Comparison of ENCODE assay signal across 12 cellular contexts in genomic region chr5:138468966-138469539, GRCh38. TPM values are rescaled to one million over a fixed set of nuclear protein-coding genes. Genes with fewer than 3 reads are reported as not detected.
A peak's percentile ranks its signal among the peaks of the same experiment; 100 is the strongest.
DNase-seq lines count a peak whose midpoint lies in the region; ATAC-seq and TF ChIP-seq lines count a peak whose summit lies in the region.
"Had no signal": no experiment of that assay in that cellular context is flagged by ENCODE, and none has a peak within 500 bp of the region (broad histone marks: within the 10 kb centered on the region; RNA-seq: fewer than 3 reads in every experiment).

No MANE protein-coding gene starts in this region.

- peak overlapping the region; percentile 94 for H3K4me3 ChIP-seq in iPS-18a (ENCODE audit: low read length)
- H3K4me3 ChIP-seq: vagina had no signal

- peaks cover 25% of the 10 kb centered on the region for H3K4me1 Mint-ChIP-seq in activated T-cell treated with anti-CD3 and anti-CD28 coated beads, Interleukin-2, amount 50 U/mL, for 72 hours (ENCODE audit: low read depth)
- H3K4me1 Mint-ChIP-seq in activated naive CD8-positive, alpha-beta T cell treated with anti-CD3 and anti-CD28 coated beads for 36 hours = peaks cover 21% of the 10 kb centered on the region
- peaks cover 25% of the 10 kb centered on the region for H3K4me1 Mint-ChIP-seq in type B pancreatic cell (ENCODE audit: unreplicated experiment)

- no peak for ATAC-seq in activated T-cell treated with anti-CD3 and anti-CD28 coated beads, Interleukin-2, amount 50 U/mL, for 72 hours (replicated peaks in 1 of 2)

- H3K27me3 Mint-ChIP-seq in activated T-cell treated with anti-CD3 and anti-CD28 coated beads, Interleukin-2, amount 50 U/mL, for 72 hours (ENCODE audit: low read depth) = no peaks in the 10 kb centered on the region
- H3K27me3 Mint-ChIP-seq in activated naive CD8-positive, alpha-beta T cell treated with anti-CD3 and anti-CD28 coated beads for 36 hours = no peaks in the 10 kb centered on the region
- peaks cover 46% of the 10 kb centered on the region for H3K27me3 Mint-ChIP-seq in type B pancreatic cell

- H3K4me1 ChIP-seq in iPS-18a (ENCODE audit: control insufficient read depth, low read depth, low read length) = no peaks in the 10 kb centered on the region

- peaks cover 14 to 20% of the 10 kb centered on the region in 2 donors for H3K36me3 Mint-ChIP-seq in activated T-cell treated with anti-CD3 and anti-CD28 coated beads, Interleukin-2, amount 50 U/mL, for 72 hours (ENCODE audit: insufficient read depth in 2 of 2)
- peaks cover 29% of the 10 kb centered on the region for H3K36me3 Mint-ChIP-seq in activated naive CD8-positive, alpha-beta T cell treated with anti-CD3 and anti-CD28 coated beads for 36 hours
- peaks cover 25% of the 10 kb centered on the region for H3K36me3 Mint-ChIP-seq in type B pancreatic cell

- peaks cover 18% of the 10 kb centered on the region for H3K27me3 ChIP-seq in iPS-18a (ENCODE audit: control insufficient read depth, insufficient read depth, low read length)
- H3K27me3 ChIP-seq: vagina had no signal

- no peaks in the 10 kb centered on the region for H3K9me3 Mint-ChIP-seq in activated T-cell treated with anti-CD3 and anti-CD28 coated beads, Interleukin-2, amount 50 U/mL, for 72 hours
- no peaks in the 10 kb centered on the region for H3K9me3 Mint-ChIP-seq in activated naive CD8-positive, alpha-beta T cell treated with anti-CD3 and anti-CD28 coated beads for 36 hours
- H3K9me3 Mint-ChIP-seq in type B pancreatic cell = no peaks in the 10 kb centered on the region

- H3K9me3 ChIP-seq in iPS-18a (ENCODE audit: control insufficient read depth, low read depth, low read length) = no peaks in the 10 kb centered on the region
- H3K9me3 ChIP-seq: vagina had no signal

- peak overlapping the region; percentile 90 to 91 for H3K4me3 Mint-ChIP-seq in activated T-cell treated with anti-CD3 and anti-CD28 coated beads, Interleukin-2, amount 50 U/mL, for 72 hours
- H3K4me3 Mint-ChIP-seq in activated naive CD8-positive, alpha-beta T cell treated with anti-CD3 and anti-CD28 coated beads for 36 hours = peak overlapping the region; percentile 33
- H3K4me3 Mint-ChIP-seq in type B pancreatic cell = peak overlapping the region; percentile 91

- no peak overlapping the region for H3K27ac ChIP-seq in iPS-18a (ENCODE audit: low read length)
- H3K27ac ChIP-seq: vagina had no signal

- no peak overlapping the region for H3K9ac ChIP-seq in iPS-18a (ENCODE audit: low read length)

- no peak for TF ChIP-seq CTCF in type B pancreatic cell (conservative IDR thresholded peaks at IDR 0.05)

- H3K36me3 ChIP-seq in iPS-18a (ENCODE audit: control insufficient read depth, low read depth, low read length) = peaks cover 15% of the 10 kb centered on the region
- H3K36me3 ChIP-seq: vagina had no signal

- H3K27ac Mint-ChIP-seq in activated T-cell treated with anti-CD3 and anti-CD28 coated beads, Interleukin-2, amount 50 U/mL, for 72 hours = no peak overlapping the region
- no peak overlapping the region for H3K27ac Mint-ChIP-seq in activated naive CD8-positive, alpha-beta T cell treated with anti-CD3 and anti-CD28 coated beads for 36 hours
- H3K27ac Mint-ChIP-seq in type B pancreatic cell = peak overlapping the region; percentile 97

- DNase-seq in activated T-cell treated with anti-CD3 and anti-CD28 coated beads, Interleukin-2, amount 50 U/mL, for 72 hours = no peak
- no peak for DNase-seq in activated T-cell treated with anti-CD3 and anti-CD28 coated beads, Interleukin-2, amount 50 U/mL, for 48 hours
- no peak for DNase-seq in activated naive CD8-positive, alpha-beta T cell treated with anti-CD3 and anti-CD28 coated beads for 36 hours
- DNase-seq in type B pancreatic cell (ENCODE audit: extremely low spot score, unreplicated experiment) (no peak), NCI-H2171 treated with DMSO at 0.1 percent for 48 hours (lab: John Stamatoyannopoulos, UW) (no peak)
- no peak for DNase-seq in stimulated activated CD4-positive, alpha-beta T cell treated with anti-CD3 and anti-CD28 coated beads, Interleukin-4, amount 100 ng/mL, for 24 hours
- DNase-seq in activated CD8-positive, alpha-beta memory T cell treated with anti-CD3 and anti-CD28 coated beads for 24 hours = no peak
- DNase-seq: NCI-H526 treated with DMSO at 0.1 percent for 48 hours, Right ventricle myocardium superior, small intestine had no signal

RNA-seq across cellular contexts. Expression of gene EGR1, which starts 3.8 kb away (rescaled TPM):
- total RNA-seq in activated T-cell treated with anti-CD3 and anti-CD28 coated beads, Interleukin-2, amount 50 U/mL, for 72 hours = 100 to 1,000 TPM in 1 of 2 donors, 10 to 100 TPM in 1; 94.3 to 105 TPM
- total RNA-seq in activated naive CD8-positive, alpha-beta T cell treated with anti-CD3 and anti-CD28 coated beads for 36 hours = 10 to 100 TPM; 48.0 to 48.1 TPM
- total RNA-seq in type B pancreatic cell (ENCODE audit: low replicate concordance) = 64.4 and 283 TPM in 2 replicates

RNA-seq across cellular contexts. Expression of gene REEP2, which starts 30.2 kb away (rescaled TPM):
- total RNA-seq in activated T-cell treated with anti-CD3 and anti-CD28 coated beads, Interleukin-2, amount 50 U/mL, for 72 hours = 10 to 100 TPM in 1 of 2 donors, 1 to 10 TPM in 1; 6.6 to 11.5 TPM
- total RNA-seq in activated naive CD8-positive, alpha-beta T cell treated with anti-CD3 and anti-CD28 coated beads for 36 hours = 1 to 10 TPM; 3.5 to 4.0 TPM
- 7.8 and 31.0 TPM in 2 replicates for total RNA-seq in type B pancreatic cell (ENCODE audit: low replicate concordance)

Comparison
In these comparisons a context has a peak if more than half of its experiments do, and no peak if none do; other contexts are left out.
1. H3K4me3 Mint-ChIP-seq: peak in every context shown above with its lines; median percentile 91 in type B pancreatic cell; 90 in activated T-cell treated with anti-CD3 and anti-CD28 coated beads, Interleukin-2, amount 50 U/mL, for 72 hours; 33 in activated naive CD8-positive, alpha-beta T cell treated with anti-CD3 and anti-CD28 coated beads for 36 hours.